12 cellular contexts compared by ENCODE assay signal in the genomic region with DNA sequence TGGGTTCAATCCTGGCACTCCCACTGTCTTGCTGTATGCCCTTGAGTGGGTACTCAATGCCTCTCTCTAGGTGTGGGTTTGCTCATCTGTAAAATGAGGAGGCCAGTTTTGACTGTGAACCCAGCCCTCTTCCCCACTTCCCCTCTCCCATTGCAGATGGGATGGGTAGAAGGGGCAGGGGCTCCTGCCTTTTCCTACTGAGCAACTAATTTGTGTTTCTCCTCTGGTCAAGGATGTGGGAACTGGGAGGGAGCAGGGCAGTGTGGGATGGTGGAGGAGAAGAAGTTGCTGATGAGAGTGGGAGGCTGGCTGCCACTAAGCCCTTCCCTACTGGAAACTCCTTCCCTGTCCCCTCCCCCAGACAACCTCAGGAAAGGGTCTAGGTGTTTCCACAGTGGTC.
DNase-seq lines count a peak whose midpoint lies in the region; ATAC-seq and TF ChIP-seq lines count a peak whose summit lies in the region.
"Had no signal": no experiment of that assay in that cellular context is flagged by ENCODE, and none has a peak within 500 bp of the region (broad histone marks: within the 10 kb centered on the region; RNA-seq: fewer than 3 reads in every experiment).

No MANE protein-coding gene starts in this region.

- no peaks in the 10 kb centered on the region for H3K36me3 Mint-ChIP-seq in activated naive CD8-positive, alpha-beta T cell

- H3K4me3 Mint-ChIP-seq in activated naive CD8-positive, alpha-beta T cell, result no peak overlapping the region

- H3K4me2 ChIP-seq in BLaER1 treated with 17β-estradiol and CSF1 and Interleukin-3, amounts not matched to agents 10 nM and 100 nM, result peak overlapping the region; percentile 92 to 100 (median 97)

- H3K9ac ChIP-seq in BLaER1 treated with 17β-estradiol and CSF1 and Interleukin-3, amounts not matched to agents 10 nM and 100 nM, result peak overlapping the region; percentile 5 to 95 (median 83); a peak in 16 of 22 replicates

- H3K4me1 ChIP-seq in BLaER1 treated with 17β-estradiol and CSF1 and Interleukin-3, amounts not matched to agents 10 nM and 100 nM, result peaks cover 50 to 94% (median 54%) of the 10 kb centered on the region in 10 experiments
- peaks cover 7 to 24% of the 10 kb centered on the region in 2 donors for H3K4me1 ChIP-seq in muscle layer of duodenum (ENCODE audit: control insufficient read depth in 1 of 2, insufficient read depth in 2 of 2, low read length in 2 of 2)

- DNase-seq in GM12864 (ENCODE audit: low read depth), result no peak
- DNase-seq in central memory CD4-positive, alpha-beta T cell, result no peak
- no peak for DNase-seq in NK-92 (lab: John Stamatoyannopoulos, UW; ENCODE audit: unreplicated experiment)
- no peak for DNase-seq in foreskin fibroblast
- DNase-seq: foreskin keratinocyte, NCI-H1092, NCI-H524, nucleus accumbens had no signal

- peak overlapping the region in 1 of 10 experiments; percentile 2; a peak in 1 of 20 replicates for H3K4me3 ChIP-seq in BLaER1 treated with 17β-estradiol and CSF1 and Interleukin-3, amounts not matched to agents 10 nM and 100 nM
- peak overlapping the region; percentile 26; the same call in 1 of the 2 replicates for H3K4me3 ChIP-seq in GM12864 (ENCODE audit: low read depth, low read length)
- H3K4me3 ChIP-seq in muscle layer of duodenum (ENCODE audit: low read depth in 1 of 2, low read length in 2 of 2), result no peak overlapping the region
- H3K4me3 ChIP-seq in foreskin fibroblast (ENCODE audit: low read depth in 1 of 2, low read length in 2 of 2), result no peak overlapping the region

- H3K36me3 ChIP-seq in BLaER1 treated with 17β-estradiol and CSF1 and Interleukin-3, amounts not matched to agents 10 nM and 100 nM, result no peaks in the 10 kb centered on the region
- H3K36me3 ChIP-seq in muscle layer of duodenum (ENCODE audit: control insufficient read depth in 1 of 2, insufficient read depth in 2 of 2, low read length in 2 of 2), result no peaks in the 10 kb centered on the region

- H3K27ac Mint-ChIP-seq in activated naive CD8-positive, alpha-beta T cell, result peak overlapping the region; percentile 98

- no peaks in the 10 kb centered on the region for H4K20me1 ChIP-seq in BLaER1 treated with 17β-estradiol and CSF1 and Interleukin-3, amounts not matched to agents 10 nM and 100 nM

- H3K27ac ChIP-seq in BLaER1 treated with 17β-estradiol and CSF1 and Interleukin-3, amounts not matched to agents 10 nM and 100 nM, result peak overlapping the region; percentile 88 to 99 (median 96)
- peak overlapping the region; percentile 84 for H3K27ac ChIP-seq in muscle layer of duodenum (ENCODE audit: low read length)
- H3K27ac ChIP-seq: foreskin keratinocyte had no signal

- ATAC-seq in GM21423 (IDR thresholded peaks at IDR 0.05; ENCODE audit: unreplicated experiment), result no peak
- ATAC-seq: foreskin keratinocyte had no signal

- H3K9me3 ChIP-seq in BLaER1 treated with 17β-estradiol and CSF1 and Interleukin-3, amounts not matched to agents 10 nM and 100 nM (replicated peaks in 1 of 11), result no peaks in the 10 kb centered on the region
- no peaks in the 10 kb centered on the region for H3K9me3 ChIP-seq in muscle layer of duodenum (ENCODE audit: control insufficient read depth in 1 of 2, low read length in 2 of 2)

- no peaks in the 10 kb centered on the region for H3K27me3 ChIP-seq in BLaER1 treated with 17β-estradiol and CSF1 and Interleukin-3, amounts not matched to agents 10 nM and 100 nM
- H3K27me3 ChIP-seq in muscle layer of duodenum (ENCODE audit: low read depth, low read length), result no peaks in the 10 kb centered on the region
- H3K27me3 ChIP-seq: foreskin keratinocyte had no signal

- TF ChIP-seq CTCF in GM12864 (IDR thresholded peaks at IDR 0.05; ENCODE audit: low read depth, low read length, missing control alignments) (no peak), foreskin fibroblast (IDR thresholded peaks at IDR 0.05; ENCODE audit: low read depth, low read length) (no peak)

- no peaks in the 10 kb centered on the region for H3K9me3 Mint-ChIP-seq in activated naive CD8-positive, alpha-beta T cell (ENCODE audit: low read depth)

- H3K27me3 Mint-ChIP-seq in activated naive CD8-positive, alpha-beta T cell, result no peaks in the 10 kb centered on the region

- H3K4me1 Mint-ChIP-seq in activated naive CD8-positive, alpha-beta T cell (ENCODE audit: low read depth), result peaks cover 53% of the 10 kb centered on the region
